ENCODE assay signal across 6 cellular contexts in genomic region chr1:118085365-118085764, GRCh38.
"Had no signal": no experiment of that assay in that cellular context is flagged by ENCODE, and none has a peak within 500 bp of the region (broad histone marks: within the 10 kb centered on the region; RNA-seq: fewer than 3 reads in every experiment).

No MANE protein-coding gene starts in this region.

- H3K36me3 Mint-ChIP-seq: IgD-negative memory B cell had no signal

- H3K4me3 ChIP-seq: K562 had no signal

- DNase-seq: IMR-90, KBM-7 had no signal

- ATAC-seq: K562 had no signal

- H3K27ac ChIP-seq: HL-60 had no signal

- FAIRE-seq: HTR-8/SVneo, K562 had no signal

- H3K4me3 Mint-ChIP-seq: IgD-negative memory B cell had no signal

- H3K27ac Mint-ChIP-seq: IgD-negative memory B cell had no signal
